ENCODE assay signal across 34 cellular contexts in genomic region chr22:24930678-24931077, GRCh38.
"Had no signal": no experiment of that assay in that cellular context is flagged by ENCODE, and none has a peak within 500 bp of the region (broad histone marks: within the 10 kb centered on the region; RNA-seq: fewer than 3 reads in every experiment).

No MANE protein-coding gene starts in this region.

- DNase-seq: Karpas-422, Kasumi-1, MG63, MM.1S, MV-4-11, NCI-H1048, NCI-H1092, NCI-H1092 treated with DMSO at 0.1 percent for 48 hours, NCI-H1105, NCI-H1105 treated with DMSO at 0.1 percent for 48 hours, NCI-H1417, NCI-H1417 treated with DMSO at 0.1 percent for 48 hours, NCI-H1436, NCI-H1436 treated with DMSO at 0.1 percent for 48 hours, NCI-H146, NCI-H1694, NCI-H1694 treated with DMSO at 0.1 percent for 48 hours, NCI-H187, NCI-H187 treated with DMSO at 0.1 percent for 48 hours, NCI-H1930, NCI-H2029, NCI-H2029 treated with DMSO at 0.1 percent for 48 hours, NCI-H2081, NCI-H2081 treated with DMSO at 0.1 percent for 48 hours, NCI-H2107, NCI-H2171 treated with DMSO at 0.1 percent for 48 hours, NCI-H2227 treated with DMSO at 0.1 percent for 48 hours, NCI-H226, NCI-H345, NCI-H446, NCI-H446 treated with DMSO at 0.1 percent for 48 hours, NCI-H510A, NCI-H510A treated with DMSO at 0.1 percent for 48 hours, NCI-H524 had no signal

- H3K36me3 ChIP-seq: MG63 had no signal

- H3K4me3 ChIP-seq: MG63 had no signal

- H3K9me3 ChIP-seq: MG63 had no signal
